8 cellular contexts compared by ENCODE assay signal in genomic region chr5:56950626-56951130, GRCh38. TPM values are rescaled to one million over a fixed set of nuclear protein-coding genes. Genes with fewer than 3 reads are reported as not detected.
A peak's percentile ranks its signal among the peaks of the same experiment; 100 is the strongest.
DNase-seq lines count a peak whose midpoint lies in the region; ATAC-seq and TF ChIP-seq lines count a peak whose summit lies in the region.

No MANE protein-coding gene starts in this region.

- peak overlapping the region; percentile 36; the same call in 1 of the 2 replicates for H3K27ac ChIP-seq in DOHH2 (ENCODE audit: low read depth, low read length)

- POLR2A ChIA-PET in activated CD4-positive, alpha-beta T cell treated with anti-CD3 and anti-CD28 coated beads for 36 hours (lab: Charles Lee): interaction anchor here (0.5 to 1.5 kb wide), 7 partner anchors 9 to 1193 kb away, joined by 3 to 5 read pairs (median 4); partner anchors contain the start of gene GPBP1

- no peaks in the 10 kb centered on the region for H3K9me3 ChIP-seq in DOHH2 (ENCODE audit: control insufficient read depth, insufficient read depth, low read length)

- H3K4me2 ChIP-seq in DOHH2 (ENCODE audit: low read length): peak overlapping the region; percentile 96

- H3K36me3 Mint-ChIP-seq in activated CD4-positive, alpha-beta T cell treated with anti-CD3 and anti-CD28 coated beads for 36 hours (ENCODE audit: low read depth): peaks cover 12% of the 10 kb centered on the region
- H3K36me3 Mint-ChIP-seq in chondrocyte (ENCODE audit: low read depth): peaks cover 5% of the 10 kb centered on the region

- no peak for DNase-seq in LNCaP clone FGC (ENCODE audit: low read depth)
- peak; percentile 75 for DNase-seq in activated CD4-positive, alpha-beta T cell treated with anti-CD3 and anti-CD28 coated beads for 36 hours
- DNase-seq in chondrocyte (ENCODE audit: low spot score): peak; percentile 90
- no peak for DNase-seq in kidney epithelial cell (ENCODE audit: low read depth)
- DNase-seq in stimulated activated CD4-positive, alpha-beta T cell treated with anti-CD3 and anti-CD28 coated beads, Interleukin-15, amount 100 ng/mL, for 1 hour (ENCODE audit: low read depth in 1 of 2, low spot score in 1 of 2): peak; percentile 32 to 36
- no peak for DNase-seq in DMS153 treated with DMSO at 0.1 percent for 48 hours (lab: John Stamatoyannopoulos, UW; ENCODE audit: unreplicated experiment)

- peak overlapping the region; percentile 91 for H3K4me3 ChIP-seq in DOHH2 (ENCODE audit: low read length)
- peak overlapping the region; percentile 85 for H3K4me3 ChIP-seq in LNCaP clone FGC (ENCODE audit: low read depth, low read length)
- H3K4me3 ChIP-seq in kidney epithelial cell (ENCODE audit: low read depth, low read length): peak overlapping the region; percentile 54

- CTCF ChIA-PET in activated CD4-positive, alpha-beta T cell treated with anti-CD3 and anti-CD28 coated beads for 36 hours (lab: Charles Lee): interaction anchor here (0.6 to 2.5 kb wide), 8 partner anchors 13 to 680 kb away, joined by 3 to 10 read pairs (median 4); no protein-coding TSS in a partner anchor

- H3K4me3 Mint-ChIP-seq in activated CD4-positive, alpha-beta T cell treated with anti-CD3 and anti-CD28 coated beads for 36 hours: peak overlapping the region; percentile 85
- peak overlapping the region; percentile 98 for H3K4me3 Mint-ChIP-seq in chondrocyte (ENCODE audit: unreplicated experiment)

- TF ChIP-seq CTCF in DOHH2 (IDR thresholded peaks at IDR 0.05; ENCODE audit: low read depth, low read length, poor library complexity, severe bottlenecking) (no peak), LNCaP clone FGC (IDR thresholded peaks at IDR 0.05; ENCODE audit: control insufficient read depth, extremely low read depth, insufficient read depth) (no peak), chondrocyte (IDR thresholded peaks at IDR 0.05) (peak; percentile 5), kidney epithelial cell (IDR thresholded peaks at IDR 0.05; ENCODE audit: insufficient read depth, low read length, poor library complexity, severe bottlenecking) (no peak)

- no peaks in the 10 kb centered on the region; the same call in 1 of the 2 replicates for H3K9me2 ChIP-seq in DOHH2 (replicated peaks; ENCODE audit: control insufficient read depth, low read length)

- H4K20me1 ChIP-seq in DOHH2 (ENCODE audit: control insufficient read depth, insufficient read depth, low read depth, low read length): peaks cover 10% of the 10 kb centered on the region

- H3K27ac Mint-ChIP-seq in activated CD4-positive, alpha-beta T cell treated with anti-CD3 and anti-CD28 coated beads for 36 hours: peak overlapping the region; percentile 81
- peak overlapping the region; percentile 97 for H3K27ac Mint-ChIP-seq in chondrocyte (ENCODE audit: unreplicated experiment)

- H3K36me3 ChIP-seq in DOHH2 (ENCODE audit: control insufficient read depth, low read length) (peaks cover 40% of the 10 kb centered on the region), kidney epithelial cell (ENCODE audit: control insufficient read depth, insufficient read depth, low read length) (no peaks in the 10 kb centered on the region)

- H3K27me3 Mint-ChIP-seq in activated CD4-positive, alpha-beta T cell treated with anti-CD3 and anti-CD28 coated beads for 36 hours: peaks cover 14% of the 10 kb centered on the region
- peaks cover 3% of the 10 kb centered on the region for H3K27me3 Mint-ChIP-seq in chondrocyte (ENCODE audit: low read depth)

- H3K79me2 ChIP-seq in DOHH2 (ENCODE audit: control insufficient read depth, low read length): peaks cover 32% of the 10 kb centered on the region

- peaks cover 20% of the 10 kb centered on the region for H3K4me1 Mint-ChIP-seq in activated CD4-positive, alpha-beta T cell treated with anti-CD3 and anti-CD28 coated beads for 36 hours
- H3K4me1 Mint-ChIP-seq in chondrocyte (ENCODE audit: low read depth): peaks cover 18% of the 10 kb centered on the region

- no peaks in the 10 kb centered on the region for H3F3A ChIP-seq in DOHH2 (ENCODE audit: control insufficient read depth, insufficient read depth)

- intact Hi-C loops in activated CD4-positive, alpha-beta T cell treated with anti-CD3 and anti-CD28 coated beads for 36 hours (cut with DNase I, micrococcal nuclease): loop anchor here (1.0 to 2.0 kb wide), 3 partner anchors 41 to 222 kb away; partner anchors contain the start of gene SETD9 (in 1 of the 2)

- H3K27me3 ChIP-seq in DOHH2 (ENCODE audit: control insufficient read depth, low read length): peaks cover 22% of the 10 kb centered on the region
- H3K27me3 ChIP-seq in kidney epithelial cell (ENCODE audit: control insufficient read depth, insufficient read depth, low read length): no peaks in the 10 kb centered on the region

- no peaks in the 10 kb centered on the region for H3K9me3 Mint-ChIP-seq in activated CD4-positive, alpha-beta T cell treated with anti-CD3 and anti-CD28 coated beads for 36 hours (ENCODE audit: low read depth)
- no peaks in the 10 kb centered on the region for H3K9me3 Mint-ChIP-seq in chondrocyte (ENCODE audit: low read depth)

- peak; percentile 58 for ATAC-seq in GM21723 (IDR thresholded peaks at IDR 0.05; ENCODE audit: unreplicated experiment)
- ATAC-seq in activated CD4-positive, alpha-beta T cell treated with anti-CD3 and anti-CD28 coated beads for 36 hours: peak; percentile 57

- peaks cover 18% of the 10 kb centered on the region for H3K4me1 ChIP-seq in DOHH2 (ENCODE audit: control insufficient read depth, low read length)

RNA-seq across cellular contexts. Expression of gene MIER3, which starts 1.2 kb away (rescaled TPM):
- total RNA-seq in activated CD4-positive, alpha-beta T cell treated with anti-CD3 and anti-CD28 coated beads for 36 hours: 10 to 100 TPM; 15.4 to 16.0 TPM
- total RNA-seq in chondrocyte (22.6 to 25.7 TPM (median 22.7 TPM) in 3 replicates), kidney epithelial cell (13.5 and 18.1 TPM in 2 replicates)

RNA-seq across cellular contexts. Expression of gene SETD9, which starts 41.3 kb away (rescaled TPM):
- 1 to 10 TPM; 5.4 to 6.8 TPM for total RNA-seq in activated CD4-positive, alpha-beta T cell treated with anti-CD3 and anti-CD28 coated beads for 36 hours
- 8.5 to 11.2 TPM (median 8.7 TPM) in 3 replicates for total RNA-seq in chondrocyte
- total RNA-seq in kidney epithelial cell: 23.8 and 25.3 TPM in 2 replicates

Comparison
In these comparisons a context has a peak if more than half of its experiments do, and no peak if none do; other contexts are left out.
1. DNase-seq: peak in activated CD4-positive, alpha-beta T cell treated with anti-CD3 and anti-CD28 coated beads for 36 hours (single experiment), chondrocyte (single experiment) and stimulated activated CD4-positive, alpha-beta T cell treated with anti-CD3 and anti-CD28 coated beads, Interleukin-15, amount 100 ng/mL, for 1 hour (2 of 2); none in LNCaP clone FGC (single experiment), kidney epithelial cell (single experiment) and DMS153 treated with DMSO at 0.1 percent for 48 hours (single experiment).
2. Peak in every context shown above with its lines, with median percentiles within 50 percentile points of each other: H3K4me3 ChIP-seq.